In the genomic region with DNA sequence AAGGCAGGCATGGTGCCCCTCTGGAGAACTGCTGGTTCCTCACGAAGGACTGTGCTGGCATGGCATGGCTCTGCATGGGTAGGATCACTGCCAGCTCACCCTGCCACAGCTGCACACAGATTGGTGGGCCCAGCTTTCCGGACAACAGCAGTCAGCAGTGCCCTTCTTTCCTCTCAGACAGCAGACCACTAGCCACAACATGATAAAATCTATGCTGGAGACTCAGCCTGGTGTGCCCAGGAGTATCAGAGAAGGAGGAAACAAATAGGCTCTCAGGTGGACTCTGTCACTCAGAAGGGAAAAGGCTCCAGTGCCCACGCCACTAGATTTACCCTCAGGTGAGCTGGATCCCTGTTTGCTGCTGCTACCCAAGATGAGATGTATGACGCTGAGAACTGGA, we compare ENCODE assay signal across 5 cellular contexts. TPM values are rescaled to one million over a fixed set of nuclear protein-coding genes. Genes with fewer than 3 reads are reported as not detected.
"Had no signal": no experiment of that assay in that cellular context is flagged by ENCODE, and none has a peak within 500 bp of the region (broad histone marks: within the 10 kb centered on the region; RNA-seq: fewer than 3 reads in every experiment).

No MANE protein-coding gene starts in this region.

- H3K27ac ChIP-seq: GM23248 had no signal

- H3K4me3 ChIP-seq: GM23248, K562 had no signal

- H2AFZ ChIP-seq: GM23248 had no signal

- ATAC-seq: K562 had no signal

- DNase-seq: GM23248, H9, HCEC 1CT, IMR-90 had no signal

- H3K9ac ChIP-seq: GM23248 had no signal

RNA-seq across cellular contexts. Expression of a gene that starts 4.9 kb away (rescaled TPM):
- total RNA-seq: GM23248 had no signal
- polyA plus RNA-seq: GM23248 had no signal
